ENCODE assay signal across 1 cellular context in genomic region chr1:8886589-8886988, GRCh38.
TF ChIP-seq lines count a peak whose summit lies in the region.

No MANE protein-coding gene starts in this region.

TF ChIP-seq in K562, 482 proteins besides CTCF, POLR2A, EP300 and RAD21:
- TF ChIP-seq TAF9B (IDR thresholded peaks at IDR 0.05; ENCODE audit: partially characterized antibody) (no peak), ZBTB40 (IDR thresholded peaks at IDR 0.05) (peak; percentile 86), ZBTB40 (CRISPR knock-in tag; IDR thresholded peaks at IDR 0.05) (peak; percentile 74)
